In the genomic region with DNA sequence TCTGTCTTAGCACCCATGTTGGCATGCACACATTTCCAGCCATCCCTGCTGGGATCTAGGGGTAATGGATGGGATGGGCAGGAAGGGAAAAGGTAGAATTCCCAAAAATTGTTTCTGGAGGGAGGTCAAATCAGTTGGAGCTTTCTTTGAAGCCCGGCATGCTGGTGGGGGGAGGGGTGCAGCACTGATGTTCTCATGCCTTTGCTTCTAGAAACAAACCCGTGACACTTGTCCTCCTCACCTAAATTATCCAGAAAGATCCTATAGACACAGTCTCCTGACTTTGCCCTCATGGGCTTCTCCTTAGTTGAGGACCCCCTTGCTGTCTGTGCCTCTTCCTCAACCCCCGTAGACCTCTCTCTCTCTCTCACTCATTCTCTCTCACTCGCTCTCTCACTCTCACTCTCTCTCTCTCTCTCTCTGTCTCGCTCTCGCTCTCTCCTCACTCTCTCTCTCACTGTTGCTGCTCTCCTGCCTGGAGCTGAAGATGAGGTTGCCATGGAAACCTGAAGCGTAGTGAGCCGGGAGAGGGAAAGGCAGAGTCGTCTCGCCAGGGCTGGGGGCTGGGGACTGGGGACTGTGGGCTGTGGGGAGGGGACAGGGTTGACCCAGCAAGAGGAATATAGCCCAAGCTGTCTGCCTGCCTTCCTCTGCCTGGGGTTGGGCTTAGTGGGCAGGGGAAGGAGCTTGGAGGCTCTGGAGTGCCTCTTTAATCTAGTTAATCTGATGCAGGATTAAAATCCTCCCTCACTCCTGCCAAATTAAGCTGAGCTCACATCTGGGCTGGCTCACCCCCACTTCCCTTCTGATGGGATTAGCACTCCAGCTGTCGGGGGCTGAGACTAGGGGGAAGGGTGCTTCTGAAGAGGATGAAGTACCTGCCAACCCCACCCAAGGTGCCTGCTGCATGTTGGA, we compare ENCODE assay signal across 8 cellular contexts. TPM values are rescaled to one million over a fixed set of nuclear protein-coding genes. Genes with fewer than 3 reads are reported as not detected.
A peak's percentile ranks its signal among the peaks of the same experiment; 100 is the strongest.
DNase-seq lines count a peak whose midpoint lies in the region; ATAC-seq and TF ChIP-seq lines count a peak whose summit lies in the region.

No MANE protein-coding gene starts in this region.

- H3K36me3 ChIP-seq in BE2C: no peaks in the 10 kb centered on the region; the same call in 1 of the 2 replicates

- DNase-seq in BE2C (peak; percentile 51), cerebellum (ENCODE audit: low spot score) (peak; percentile 48), naive B cell (no peak), activated gamma-delta T cell treated with Interleukin-2 at 50 U/mL for 16 hours (no peak), NK-92 (lab: John Stamatoyannopoulos, UW; ENCODE audit: unreplicated experiment) (no peak)
- peak; percentile 63 for DNase-seq in Jurkat, Clone E6-1 (ENCODE audit: low read depth, low spot score)

- H3K27me3 Mint-ChIP-seq in naive B cell: no peaks in the 10 kb centered on the region

- peaks cover 15% of the 10 kb centered on the region for H3K4me1 ChIP-seq in BE2C

- H3K27me3 ChIP-seq in BE2C: no peaks in the 10 kb centered on the region

- H3K4me3 ChIP-seq in BE2C (ENCODE audit: low read depth, low read length): no peak overlapping the region
- H3K4me3 ChIP-seq in Jurkat, Clone E6-1 (ENCODE audit: low read length): no peak overlapping the region

- no peaks in the 10 kb centered on the region for H3K9me3 Mint-ChIP-seq in naive B cell

- peaks cover 49 to 57% (median 50%) of the 10 kb centered on the region in 3 donors for H3K4me1 Mint-ChIP-seq in naive B cell

- no peaks in the 10 kb centered on the region for H3K9me3 ChIP-seq in BE2C

- no peaks in the 10 kb centered on the region for H3K36me3 Mint-ChIP-seq in naive B cell

- peak overlapping the region in 3 of 8 donors; percentile 29 to 33 (median 30) for H3K4me3 Mint-ChIP-seq in naive B cell

- H3K27ac Mint-ChIP-seq in naive B cell: peak overlapping the region; percentile 44 to 87 (median 69)

- no peak for TF ChIP-seq CTCF in BE2C (IDR thresholded peaks at IDR 0.05; ENCODE audit: low read depth, low read length)

- ATAC-seq in naive B cell (ENCODE audit: low read depth in 2 of 2) (no peak), GM21447 (IDR thresholded peaks at IDR 0.05; ENCODE audit: unreplicated experiment) (no peak), GM18498 (IDR thresholded peaks at IDR 0.05; ENCODE audit: unreplicated experiment) (no peak)

RNA-seq across cellular contexts. Expression of gene LASP1, which starts 16.1 kb away (rescaled TPM):
- polyA plus RNA-seq in BE2C (2012; ENCODE audit: insufficient read depth, insufficient read length, low read depth): 76.5 TPM
- 90.9 TPM for polyA plus RNA-seq in Jurkat, Clone E6-1 (2012; ENCODE audit: insufficient read depth, insufficient read length)
- total RNA-seq in cerebellum: 49.1 TPM
- 10 to 100 TPM; 28.4 to 47.4 (median 41.8) TPM for polyA plus RNA-seq in naive B cell (ENCODE audit: low read depth in 6 of 6)

RNA-seq across cellular contexts. Expression of gene RPL23, which starts 32.5 kb away (rescaled TPM):
- polyA plus RNA-seq in BE2C (2012; ENCODE audit: insufficient read depth, insufficient read length, low read depth): 917 TPM
- 2,665 TPM for polyA plus RNA-seq in Jurkat, Clone E6-1 (2012; ENCODE audit: insufficient read depth, insufficient read length)
- total RNA-seq in cerebellum: 723 TPM
- 1,000 to 10,000 TPM in 5 of 6 donors, 100 to 1,000 TPM in 1; 798 to 1,720 (median 1,485) TPM for polyA plus RNA-seq in naive B cell (ENCODE audit: low read depth in 6 of 6)

Comparison
In these comparisons a context has a peak if more than half of its experiments do, and no peak if none do; other contexts are left out.
1. DNase-seq: peak in BE2C (single experiment), Jurkat, Clone E6-1 (single experiment) and cerebellum (single experiment); none in naive B cell (single experiment), activated gamma-delta T cell treated with Interleukin-2 at 50 U/mL for 16 hours (single experiment) and NK-92 (single experiment).